In the genomic region with DNA sequence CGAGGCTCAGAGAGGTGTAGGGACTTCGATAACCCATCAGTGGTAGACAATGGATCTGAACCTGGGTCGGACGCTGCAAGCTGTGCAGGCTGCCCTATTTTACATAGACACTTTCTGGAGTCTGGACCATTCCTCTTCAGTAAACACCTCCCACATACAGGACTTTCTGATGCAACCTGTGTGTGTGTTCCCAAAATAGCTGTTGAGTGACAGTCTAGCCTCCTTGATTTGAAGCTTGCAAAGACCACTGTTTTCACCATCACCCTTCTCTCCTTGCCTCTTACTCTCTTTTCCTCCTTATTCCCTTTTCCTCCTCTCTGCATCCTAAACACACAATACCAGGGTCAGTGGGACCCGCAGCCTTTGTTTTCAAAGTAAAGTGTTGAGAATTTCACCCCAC, we compare ENCODE assay signal across 1 cellular context.
TF ChIP-seq lines count a peak whose summit lies in the region.

No MANE protein-coding gene starts in this region.

TF ChIP-seq in WTC11, 78 proteins besides CTCF, POLR2A, EP300 and RAD21 (continued from another document):
- TF ChIP-seq, protein P1, sequence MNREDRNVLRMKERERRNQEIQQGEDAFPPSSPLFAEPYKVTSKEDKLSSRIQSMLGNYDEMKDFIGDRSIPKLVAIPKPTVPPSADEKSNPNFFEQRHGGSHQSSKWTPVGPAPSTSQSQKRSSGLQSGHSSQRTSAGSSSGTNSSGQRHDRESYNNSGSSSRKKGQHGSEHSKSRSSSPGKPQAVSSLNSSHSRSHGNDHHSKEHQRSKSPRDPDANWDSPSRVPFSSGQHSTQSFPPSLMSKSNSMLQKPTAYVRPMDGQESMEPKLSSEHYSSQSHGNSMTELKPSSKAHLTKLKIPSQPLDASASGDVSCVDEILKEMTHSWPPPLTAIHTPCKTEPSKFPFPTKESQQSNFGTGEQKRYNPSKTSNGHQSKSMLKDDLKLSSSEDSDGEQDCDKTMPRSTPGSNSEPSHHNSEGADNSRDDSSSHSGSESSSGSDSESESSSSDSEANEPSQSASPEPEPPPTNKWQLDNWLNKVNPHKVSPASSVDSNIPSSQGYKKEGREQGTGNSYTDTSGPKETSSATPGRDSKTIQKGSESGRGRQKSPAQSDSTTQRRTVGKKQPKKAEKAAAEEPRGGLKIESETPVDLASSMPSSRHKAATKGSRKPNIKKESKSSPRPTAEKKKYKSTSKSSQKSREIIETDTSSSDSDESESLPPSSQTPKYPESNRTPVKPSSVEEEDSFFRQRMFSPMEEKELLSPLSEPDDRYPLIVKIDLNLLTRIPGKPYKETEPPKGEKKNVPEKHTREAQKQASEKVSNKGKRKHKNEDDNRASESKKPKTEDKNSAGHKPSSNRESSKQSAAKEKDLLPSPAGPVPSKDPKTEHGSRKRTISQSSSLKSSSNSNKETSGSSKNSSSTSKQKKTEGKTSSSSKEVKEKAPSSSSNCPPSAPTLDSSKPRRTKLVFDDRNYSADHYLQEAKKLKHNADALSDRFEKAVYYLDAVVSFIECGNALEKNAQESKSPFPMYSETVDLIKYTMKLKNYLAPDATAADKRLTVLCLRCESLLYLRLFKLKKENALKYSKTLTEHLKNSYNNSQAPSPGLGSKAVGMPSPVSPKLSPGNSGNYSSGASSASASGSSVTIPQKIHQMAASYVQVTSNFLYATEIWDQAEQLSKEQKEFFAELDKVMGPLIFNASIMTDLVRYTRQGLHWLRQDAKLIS (CRISPR knock-in tag; IDR thresholded peaks at IDR 0.05; ENCODE audit: borderline replicate concordance), result no peak
- TF ChIP-seq, protein P2, sequence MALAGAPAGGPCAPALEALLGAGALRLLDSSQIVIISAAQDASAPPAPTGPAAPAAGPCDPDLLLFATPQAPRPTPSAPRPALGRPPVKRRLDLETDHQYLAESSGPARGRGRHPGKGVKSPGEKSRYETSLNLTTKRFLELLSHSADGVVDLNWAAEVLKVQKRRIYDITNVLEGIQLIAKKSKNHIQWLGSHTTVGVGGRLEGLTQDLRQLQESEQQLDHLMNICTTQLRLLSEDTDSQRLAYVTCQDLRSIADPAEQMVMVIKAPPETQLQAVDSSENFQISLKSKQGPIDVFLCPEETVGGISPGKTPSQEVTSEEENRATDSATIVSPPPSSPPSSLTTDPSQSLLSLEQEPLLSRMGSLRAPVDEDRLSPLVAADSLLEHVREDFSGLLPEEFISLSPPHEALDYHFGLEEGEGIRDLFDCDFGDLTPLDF (CRISPR knock-in tag; IDR thresholded peaks at IDR 0.05), result no peak
- TF ChIP-seq ZNF263 (CRISPR knock-in tag; IDR thresholded peaks at IDR 0.05; ENCODE audit: low read depth), result no peak
- TF ChIP-seq OVOL2 (CRISPR knock-in tag; IDR thresholded peaks at IDR 0.05; ENCODE audit: borderline replicate concordance), result no peak
- no peak for TF ChIP-seq TP53 (CRISPR knock-in tag; IDR thresholded peaks at IDR 0.05)
- no peak for TF ChIP-seq ZNF396 (CRISPR knock-in tag; IDR thresholded peaks at IDR 0.05; ENCODE audit: borderline replicate concordance)
- no peak for TF ChIP-seq NFATC4 (CRISPR knock-in tag; IDR thresholded peaks at IDR 0.05)
- TF ChIP-seq SOX15 (CRISPR knock-in tag; IDR thresholded peaks at IDR 0.05), result no peak
